Comparison of ENCODE assay signal across 14 cellular contexts in the genomic region with DNA sequence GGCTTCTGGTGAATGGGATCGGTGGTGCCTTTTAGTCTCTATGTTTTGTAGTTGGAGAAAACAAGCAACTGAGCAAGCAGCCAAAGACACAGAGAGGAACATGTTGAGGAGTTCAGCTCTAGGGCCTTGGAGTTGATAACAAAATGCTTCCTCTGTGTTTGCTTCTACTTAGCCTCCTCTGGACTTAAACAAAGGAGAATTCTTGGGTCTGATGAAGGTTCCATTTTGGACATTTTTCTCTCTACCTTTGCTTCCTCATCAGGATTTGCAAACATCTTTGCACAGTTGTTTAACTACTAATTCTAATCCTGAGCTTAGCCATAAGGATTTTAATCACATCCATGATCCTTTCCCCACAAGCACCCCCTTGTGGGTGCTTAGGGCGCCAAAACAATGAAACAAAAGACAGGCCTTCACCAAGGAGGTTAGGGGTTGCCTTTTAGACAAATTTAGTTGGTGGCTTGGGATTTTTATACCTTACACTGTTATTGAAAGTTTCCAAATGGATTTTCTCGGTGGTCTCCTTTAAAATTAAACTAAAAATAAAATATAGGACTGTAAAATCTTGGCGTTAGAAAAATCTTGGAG.
DNase-seq lines count a peak whose midpoint lies in the region; ATAC-seq and TF ChIP-seq lines count a peak whose summit lies in the region.
"Had no signal": no experiment of that assay in that cellular context is flagged by ENCODE, and none has a peak within 500 bp of the region (broad histone marks: within the 10 kb centered on the region; RNA-seq: fewer than 3 reads in every experiment).

No MANE protein-coding gene starts in this region.

- H3K56ac ChIP-seq in mesendoderm (ENCODE audit: low read length), result no peak overlapping the region

- TF ChIP-seq CTCF in HFF-Myc (IDR thresholded peaks at IDR 0.05; ENCODE audit: low read depth, low read length, missing control alignments), result peak; percentile 35
- no peak for TF ChIP-seq CTCF in WTC11 (IDR thresholded peaks at IDR 0.05)

- ATAC-seq in WTC11 (0 out of 2 replicates have a peak, but pooled peaks have one; percentile 27), HG02759 (IDR thresholded peaks at IDR 0.05; ENCODE audit: unreplicated experiment) (no peak), HG02798 (IDR thresholded peaks at IDR 0.05; ENCODE audit: poor library complexity, unreplicated experiment) (no peak)
- ATAC-seq: activated T-helper 17 cell treated with anti-CD3 and anti-CD28 coated beads, Interleukin-2, amount 50 U/mL, for 72 hours; stimulated activated naive B cell treated with anti-CD40 and anti-IgM and Interleukin-4, amounts not matched to agents 10 μg/mL and 1 μg/mL and 100 μg/mL, for 72 hours had no signal

- H2BK120ac ChIP-seq in mesendoderm (ENCODE audit: low read depth, low read length), result no peak overlapping the region

- H3K4me3 Mint-ChIP-seq in WTC11 (no peak overlapping the region), immature natural killer cell (no peak overlapping the region)
- H3K4me3 Mint-ChIP-seq: activated T-helper 17 cell treated with anti-CD3 and anti-CD28 coated beads, Interleukin-2, amount 50 U/mL, for 72 hours; stimulated activated naive B cell treated with anti-CD40 and anti-IgM and Interleukin-4, amounts not matched to agents 10 μg/mL and 1 μg/mL and 100 μg/mL, for 72 hours had no signal

- H3K4me3 ChIP-seq in HFF-Myc (replicated peaks; ENCODE audit: low read depth, low read length) (no peak overlapping the region), mesendoderm (ENCODE audit: low read length) (no peak overlapping the region)

- no CpG with 5 or more reads among the region's 4 CpGs for WGBS in mesendoderm (ENCODE audit: extremely low coverage, insufficient coverage, low lambda C conversion rate)

- POLR2A ChIA-PET in WTC11 (lab: Charles Lee), result no interaction called here

- H3K27me3 ChIP-seq in mesendoderm (ENCODE audit: insufficient read depth, low read length, poor library complexity), result no peaks in the 10 kb centered on the region

- no peak overlapping the region for H3K4ac ChIP-seq in mesendoderm (ENCODE audit: low read depth, low read length)

- H3K9ac ChIP-seq in mesendoderm (ENCODE audit: low read length), result no peak overlapping the region

- no peak overlapping the region for H2AK5ac ChIP-seq in mesendoderm (ENCODE audit: low read length)

- H2BK15ac ChIP-seq in mesendoderm (replicated peaks; ENCODE audit: low read depth), result no peak overlapping the region

- no peaks in the 10 kb centered on the region for H3K4me1 ChIP-seq in mesendoderm (ENCODE audit: control insufficient read depth, low read depth, low read length)

- H3K23ac ChIP-seq in mesendoderm (ENCODE audit: low read length), result no peak overlapping the region

- no peaks in the 10 kb centered on the region for H3K36me3 ChIP-seq in mesendoderm (ENCODE audit: control insufficient read depth, insufficient read depth, low read length)

- H3K79me2 ChIP-seq in mesendoderm (ENCODE audit: control insufficient read depth, insufficient read depth, low read length), result no peaks in the 10 kb centered on the region

- H3K27ac ChIP-seq in mesendoderm (ENCODE audit: low read depth, low read length), result no peak overlapping the region

- H3K4me1 Mint-ChIP-seq in WTC11 (peaks cover 38% of the 10 kb centered on the region), immature natural killer cell (peaks cover 0 to 14% of the 10 kb centered on the region in 2 donors)
- H3K4me1 Mint-ChIP-seq: activated T-helper 17 cell treated with anti-CD3 and anti-CD28 coated beads, Interleukin-2, amount 50 U/mL, for 72 hours had no signal

- no peak overlapping the region for H4K8ac ChIP-seq in mesendoderm (ENCODE audit: low read depth, low read length)

- H3K27me3 Mint-ChIP-seq in WTC11 (ENCODE audit: low read depth) (peaks cover 26% of the 10 kb centered on the region), immature natural killer cell (ENCODE audit: low read depth in 3 of 3) (peaks cover 0 to under 1% (median 0%) of the 10 kb centered on the region in 3 donors)

- H3K27ac Mint-ChIP-seq in WTC11, result no peak overlapping the region
- no peak overlapping the region for H3K27ac Mint-ChIP-seq in immature natural killer cell
- H3K27ac Mint-ChIP-seq: activated T-helper 17 cell treated with anti-CD3 and anti-CD28 coated beads, Interleukin-2, amount 50 U/mL, for 72 hours; stimulated activated naive B cell treated with anti-CD40 and anti-IgM and Interleukin-4, amounts not matched to agents 10 μg/mL and 1 μg/mL and 100 μg/mL, for 72 hours had no signal

- H3K18ac ChIP-seq in mesendoderm (ENCODE audit: low read length), result no peak overlapping the region

- no peaks in the 10 kb centered on the region for H3K9me3 Mint-ChIP-seq in WTC11
- H3K9me3 Mint-ChIP-seq in immature natural killer cell, result peaks cover 0 to 5% (median 2%) of the 10 kb centered on the region in 6 donors
- H3K9me3 Mint-ChIP-seq: activated T-helper 17 cell treated with anti-CD3 and anti-CD28 coated beads, Interleukin-2, amount 50 U/mL, for 72 hours; stimulated activated naive B cell treated with anti-CD40 and anti-IgM and Interleukin-4, amounts not matched to agents 10 μg/mL and 1 μg/mL and 100 μg/mL, for 72 hours had no signal

- DNase-seq in COR-L47 (lab: John Stamatoyannopoulos, UW) (peak; percentile 10), HFF-Myc (ENCODE audit: extremely low read depth, low read depth) (no peak), WTC11 (ENCODE audit: low spot score) (no peak), mesendoderm (peak; percentile 36), immature natural killer cell (no peak), mesenteric fat pad (ENCODE audit: low spot score) (no peak)
- DNase-seq: activated CD4-positive, alpha-beta T cell treated with anti-CD3 and anti-CD28 coated beads for 1 hour; NCI-H2081 treated with DMSO at 0.1 percent for 48 hours; SHP77 treated with DMSO at 0.1 percent for 48 hours; stimulated activated CD4-positive, alpha-beta T cell treated with anti-CD3 and anti-CD28 coated beads, Interleukin-15, amount 100 ng/mL, for 24 hours; stimulated activated naive B cell treated with anti-CD40 and anti-IgM and Interleukin-4, amounts not matched to agents 10 μg/mL and 1 μg/mL and 100 μg/mL, for 72 hours had no signal

- no peak overlapping the region for H4K5ac ChIP-seq in mesendoderm (ENCODE audit: low read length)

- H2BK5ac ChIP-seq in mesendoderm (ENCODE audit: low read length), result no peak overlapping the region

- CTCF ChIA-PET in WTC11 (lab: Charles Lee), result interaction anchor here (0.7 to 2.5 kb wide), 17 partner anchors 9 to 1292 kb away, joined by 3 to 18 read pairs (median 4); no protein-coding TSS in a partner anchor

- H3K36me3 Mint-ChIP-seq in WTC11 (no peaks in the 10 kb centered on the region), immature natural killer cell (no peaks in the 10 kb centered on the region)
- H3K36me3 Mint-ChIP-seq: stimulated activated naive B cell treated with anti-CD40 and anti-IgM and Interleukin-4, amounts not matched to agents 10 μg/mL and 1 μg/mL and 100 μg/mL, for 72 hours had no signal

- H3K79me1 ChIP-seq in mesendoderm (ENCODE audit: low read length), result no peaks in the 10 kb centered on the region

- H3K4me2 ChIP-seq in mesendoderm (ENCODE audit: low read length), result no peak overlapping the region

TF ChIP-seq in WTC11, 78 proteins besides CTCF, POLR2A, EP300 and RAD21:
- TF ChIP-seq ELF4 (CRISPR knock-in tag; IDR thresholded peaks at IDR 0.05; ENCODE audit: low read depth) (no peak), ZNF232 (CRISPR knock-in tag; IDR thresholded peaks at IDR 0.05) (no peak), HMGA2 (CRISPR knock-in tag; IDR thresholded peaks at IDR 0.05) (no peak), RELA (CRISPR knock-in tag; IDR thresholded peaks at IDR 0.05; ENCODE audit: borderline replicate concordance) (no peak), ETV6 (CRISPR knock-in tag; IDR thresholded peaks at IDR 0.05) (no peak), MYBL2 (CRISPR knock-in tag; IDR thresholded peaks at IDR 0.05) (no peak), SOX15 (CRISPR knock-in tag; IDR thresholded peaks at IDR 0.05) (no peak)
- TF ChIP-seq, protein P1, sequence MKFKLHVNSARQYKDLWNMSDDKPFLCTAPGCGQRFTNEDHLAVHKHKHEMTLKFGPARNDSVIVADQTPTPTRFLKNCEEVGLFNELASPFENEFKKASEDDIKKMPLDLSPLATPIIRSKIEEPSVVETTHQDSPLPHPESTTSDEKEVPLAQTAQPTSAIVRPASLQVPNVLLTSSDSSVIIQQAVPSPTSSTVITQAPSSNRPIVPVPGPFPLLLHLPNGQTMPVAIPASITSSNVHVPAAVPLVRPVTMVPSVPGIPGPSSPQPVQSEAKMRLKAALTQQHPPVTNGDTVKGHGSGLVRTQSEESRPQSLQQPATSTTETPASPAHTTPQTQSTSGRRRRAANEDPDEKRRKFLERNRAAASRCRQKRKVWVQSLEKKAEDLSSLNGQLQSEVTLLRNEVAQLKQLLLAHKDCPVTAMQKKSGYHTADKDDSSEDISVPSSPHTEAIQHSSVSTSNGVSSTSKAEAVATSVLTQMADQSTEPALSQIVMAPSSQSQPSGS (CRISPR knock-in tag; IDR thresholded peaks at IDR 0.05; ENCODE audit: borderline replicate concordance, low read depth), result no peak

Comparison
In these comparisons a context has a peak if more than half of its experiments do, and no peak if none do; other contexts are left out.
1. DNase-seq: peak in COR-L47 (single experiment) and mesendoderm (single experiment); none in HFF-Myc (single experiment), WTC11 (single experiment), immature natural killer cell (0 of 3) and mesenteric fat pad (single experiment).